ENCODE assay signal across 8 cellular contexts in genomic region chr10:118423800-118424479, GRCh38.
A peak's percentile ranks its signal among the peaks of the same experiment; 100 is the strongest.
DNase-seq lines count a peak whose midpoint lies in the region; ATAC-seq, FAIRE-seq and TF ChIP-seq lines count a peak whose summit lies in the region.

No MANE protein-coding gene starts in this region.

- no peak overlapping the region for H3K4me3 ChIP-seq in WI38 (ENCODE audit: low read depth, low read length)
- no peak overlapping the region for H3K4me3 ChIP-seq in mammary epithelial cell (replicated peaks in 1 of 3; ENCODE audit: insufficient read depth in 1 of 3, low read depth in 2 of 3, low read length in 3 of 3)
- no peak overlapping the region for H3K4me3 ChIP-seq in keratinocyte (ENCODE audit: control insufficient read depth in 2 of 3, extremely low read depth in 1 of 3, insufficient read depth in 2 of 3, low read depth in 1 of 3, low read length in 3 of 3)

- H3K4me1 ChIP-seq in mammary epithelial cell (ENCODE audit: insufficient read depth, low read length) (no peaks in the 10 kb centered on the region), keratinocyte (ENCODE audit: control insufficient read depth, extremely low read depth, insufficient read depth, low read length) (no peaks in the 10 kb centered on the region)

- dilution Hi-C loops in mammary epithelial cell (cut with HindIII; ENCODE audit: low sequenced_read_pairs) (no loop called here), keratinocyte (cut with MboI; ENCODE audit: extremely low pct_ligation_motif_present, low sequenced_read_pairs) (no loop called here)

- intact Hi-C loops in mammary epithelial cell (cut with micrococcal nuclease) = loop anchor here (1.0 to 2.0 kb wide), 4 partner anchors 82 to 928 kb away; partner anchors contain the start of gene FAM204A

- peak; percentile 88 for DNase-seq in A172 (ENCODE audit: low spot score)
- peak; percentile 71 for DNase-seq in NCI-H2171 (lab: John Stamatoyannopoulos, UW)
- peak; percentile 79 for DNase-seq in mammary epithelial cell
- DNase-seq in keratinocyte (ENCODE audit: low read depth, low spot score) = peak; percentile 75
- peak; percentile 80 for DNase-seq in stimulated activated CD4-positive, alpha-beta T cell treated with anti-CD3 and anti-CD28 coated beads, Interleukin-1b, Interleukin-23, amount 100 ng/mL, for 48 hours

- H2AFZ ChIP-seq in mammary epithelial cell (ENCODE audit: low read depth, low read length) = no peak overlapping the region
- H2AFZ ChIP-seq in keratinocyte (ENCODE audit: control insufficient read depth, low read length) = peak overlapping the region; percentile 13

- H3K36me3 ChIP-seq in mammary epithelial cell (ENCODE audit: insufficient read depth, low read length) = no peaks in the 10 kb centered on the region
- no peaks in the 10 kb centered on the region for H3K36me3 ChIP-seq in keratinocyte (ENCODE audit: control insufficient read depth in 2 of 2, extremely low read depth in 1 of 2, insufficient read depth in 2 of 2, low read length in 2 of 2)

- 12% methylated on average over 15 of the region's 15 CpGs for whole genome bisulfite sequencing in mammary epithelial cell (ENCODE audit: low coverage, missing lambda C conversion rate)

- H3K27me3 ChIP-seq in mammary epithelial cell (ENCODE audit: insufficient read depth, low read length) = peaks cover 2% of the 10 kb centered on the region
- H3K27me3 ChIP-seq in keratinocyte (ENCODE audit: control insufficient read depth, extremely low read depth, insufficient read depth, low read length) = no peaks in the 10 kb centered on the region

- no peak overlapping the region for H3K9ac ChIP-seq in mammary epithelial cell (ENCODE audit: insufficient read depth, low read length)
- H3K9ac ChIP-seq in keratinocyte (ENCODE audit: control insufficient read depth, extremely low read depth, insufficient read depth, low read length) = no peak overlapping the region

- no peaks in the 10 kb centered on the region for H3K9me1 ChIP-seq in keratinocyte (ENCODE audit: control insufficient read depth, extremely low read depth, insufficient read depth, low read length)

- H3K79me2 ChIP-seq in mammary epithelial cell (ENCODE audit: insufficient read depth, low read length) (no peaks in the 10 kb centered on the region), keratinocyte (ENCODE audit: control insufficient read depth, insufficient read depth, low read length) (no peaks in the 10 kb centered on the region)

- peak; percentile 69 for FAIRE-seq in keratinocyte (lab: Jason Lieb, UNC)

- BruUV-seq in mammary epithelial cell (replicated peaks; lab: Mats Ljungman, UMichigan) = no TSS peak

- in situ Hi-C loops in mammary epithelial cell (cut with MboI; ENCODE audit: low sequenced_read_pairs in 2 of 2) = no loop called here

- no peak overlapping the region for H3K4me2 ChIP-seq in mammary epithelial cell (ENCODE audit: insufficient read depth, low read depth, low read length)
- H3K4me2 ChIP-seq in keratinocyte (ENCODE audit: control insufficient read depth, extremely low read depth, insufficient read depth, low read depth, low read length) = no peak overlapping the region

- H3K9me3 ChIP-seq in mammary epithelial cell (replicated peaks; ENCODE audit: insufficient read depth, low read length) = no peaks in the 10 kb centered on the region
- H3K9me3 ChIP-seq in keratinocyte (ENCODE audit: control insufficient read depth, low read depth, low read length) = no peaks in the 10 kb centered on the region

- H4K20me1 ChIP-seq in mammary epithelial cell (ENCODE audit: insufficient read depth, low read length) (no peaks in the 10 kb centered on the region), keratinocyte (ENCODE audit: control insufficient read depth, extremely low read depth, insufficient read depth, low read length) (no peaks in the 10 kb centered on the region)

- ATAC-seq in GM18511 (IDR thresholded peaks at IDR 0.05; ENCODE audit: unreplicated experiment) (peak; percentile 88), HG03060 (IDR thresholded peaks at IDR 0.05; ENCODE audit: low read depth, unreplicated experiment) (peak; percentile 77)

- CTCF ChIA-PET in mammary epithelial cell (lab: Charles Lee; ENCODE audit: low non-redundant PET) = interaction anchor here (0.7 kb wide), 1 partner anchor 446 kb away, joined by 3 read pairs; no protein-coding TSS in a partner anchor

- no peak overlapping the region for H3K27ac ChIP-seq in mammary epithelial cell (ENCODE audit: insufficient read depth, low read depth, low read length)
- H3K27ac ChIP-seq in keratinocyte (ENCODE audit: control insufficient read depth, insufficient read depth, low read length) = no peak overlapping the region

- TF ChIP-seq CTCF in WI38 (IDR thresholded peaks at IDR 0.05; ENCODE audit: low read depth, low read length) (peak; percentile 71), mammary epithelial cell (conservative IDR thresholded peaks at IDR 0.05 in 1 of 2, IDR thresholded peaks at IDR 0.05 in 1 of 2; ENCODE audit: extremely low read depth in 1 of 2, insufficient read depth in 1 of 2, low read depth in 1 of 2, low read length in 2 of 2) (peak; percentile 75 to 89), keratinocyte (optimal IDR thresholded peaks at IDR 0.05 in 1 of 3, IDR thresholded peaks at IDR 0.05 in 1 of 3, conservative IDR thresholded peaks at IDR 0.05 in 1 of 3; ENCODE audit: extremely low read depth in 1 of 3, insufficient read depth in 2 of 3, low read length in 3 of 3) (peak; percentile 82 to 92 (median 86))
